ENCODE assay signal across 1 cellular context in genomic region chr1:87148670-87149069, GRCh38.
TF ChIP-seq lines count a peak whose summit lies in the region.

No MANE protein-coding gene starts in this region.

TF ChIP-seq in IMR-90, 13 proteins besides CTCF, POLR2A, EP300 and RAD21:
- no peak for TF ChIP-seq CHD1 (IDR thresholded peaks at IDR 0.05; ENCODE audit: low read depth, low read length)
- TF ChIP-seq MAFK (IDR thresholded peaks at IDR 0.05; ENCODE audit: low read depth, low read length): no peak
- TF ChIP-seq RFX5 (IDR thresholded peaks at IDR 0.05; ENCODE audit: low read depth, low read length): no peak
- TF ChIP-seq SMC3 (IDR thresholded peaks at IDR 0.05; ENCODE audit: low read depth, low read length): no peak
- no peak for TF ChIP-seq NFE2L2 (IDR thresholded peaks at IDR 0.05; ENCODE audit: low read depth, low read length)
- TF ChIP-seq CEBPB (IDR thresholded peaks at IDR 0.05; ENCODE audit: low read depth, low read length): no peak
- TF ChIP-seq BHLHE40 (IDR thresholded peaks at IDR 0.05; ENCODE audit: low read depth, low read length): no peak
- TF ChIP-seq MXI1 (IDR thresholded peaks at IDR 0.05; ENCODE audit: borderline replicate concordance, low read depth, low read length): no peak
- no peak for TF ChIP-seq MAZ (IDR thresholded peaks at IDR 0.05; ENCODE audit: borderline replicate concordance, low read depth, low read length)
- TF ChIP-seq USF2 (IDR thresholded peaks at IDR 0.05; ENCODE audit: low read depth, low read length): no peak
- no peak for TF ChIP-seq FOS (IDR thresholded peaks at IDR 0.05; ENCODE audit: low read depth, low read length)
